ENCODE assay signal across 18 cellular contexts in the genomic region with DNA sequence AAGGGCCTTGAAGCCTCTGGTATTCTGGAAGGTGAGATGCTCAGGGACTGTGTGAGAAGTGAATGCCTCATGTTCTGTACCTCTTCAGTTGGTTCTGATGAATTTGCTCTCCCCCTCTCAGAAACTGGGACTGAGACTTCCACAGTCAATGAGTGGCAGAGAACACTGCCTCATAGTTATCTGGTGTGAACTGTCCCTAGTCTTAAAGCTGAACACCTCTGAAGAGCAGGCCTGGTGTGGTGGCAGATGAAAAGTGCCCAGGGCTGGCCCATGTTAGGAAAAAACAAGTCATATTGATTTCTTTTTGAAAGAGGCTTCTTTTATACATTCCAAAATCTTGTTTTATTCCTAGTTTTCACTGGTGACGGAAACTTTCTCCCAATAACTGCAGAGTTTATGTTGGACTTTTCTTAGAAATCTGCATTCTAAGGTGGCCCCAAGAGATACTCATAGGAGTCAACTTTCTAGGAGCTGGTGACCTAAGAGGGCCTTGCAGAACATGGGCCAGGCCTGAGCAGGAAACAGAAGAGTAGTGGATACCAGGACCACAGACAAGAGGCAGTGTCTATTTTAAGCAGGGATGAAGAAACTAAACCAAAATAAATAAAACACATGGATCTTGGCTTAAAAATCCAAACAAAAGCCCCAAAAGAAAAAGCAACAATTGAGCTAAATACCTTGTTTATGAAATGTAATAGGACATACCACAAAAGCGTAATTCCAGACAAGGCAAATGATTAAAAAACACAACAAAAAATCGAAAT. TPM values are rescaled to one million over a fixed set of nuclear protein-coding genes. Genes with fewer than 3 reads are reported as not detected.
DNase-seq lines count a peak whose midpoint lies in the region; ATAC-seq, FAIRE-seq and TF ChIP-seq lines count a peak whose summit lies in the region.
"Had no signal": no experiment of that assay in that cellular context is flagged by ENCODE, and none has a peak within 500 bp of the region (broad histone marks: within the 10 kb centered on the region; RNA-seq: fewer than 3 reads in every experiment).

No MANE protein-coding gene starts in this region.

- peaks cover 16% of the 10 kb centered on the region for H3K9me3 Mint-ChIP-seq in activated CD4-positive, alpha-beta memory T cell treated with anti-CD3 and anti-CD28 coated beads for 36 hours
- H3K9me3 Mint-ChIP-seq in activated CD4-positive, alpha-beta memory T cell treated with anti-CD3 and anti-CD28 coated beads, Interleukin-2, amount 10 ng/mL, durations not matched to agents 7 days and 5 days = peaks cover 26% of the 10 kb centered on the region
- H3K9me3 Mint-ChIP-seq in stimulated activated naive B cell treated with anti-CD40 and anti-IgM and Interleukin-4, amounts not matched to agents 10 μg/mL and 1 μg/mL and 100 μg/mL, for 72 hours = peaks cover 8 to 17% of the 10 kb centered on the region in 2 donors
- H3K9me3 Mint-ChIP-seq: central memory CD8-positive, alpha-beta T cell had no signal

- TF ChIP-seq POLR2A in GM12878 (IDR thresholded peaks at IDR 0.05; ENCODE audit: low read depth, low read length) = no peak
- TF ChIP-seq POLR2A in prostate gland (IDR thresholded peaks at IDR 0.05) = no peak

- no peak overlapping the region for H3K4me3 Mint-ChIP-seq in activated CD4-positive, alpha-beta memory T cell treated with anti-CD3 and anti-CD28 coated beads for 36 hours
- no peak overlapping the region for H3K4me3 Mint-ChIP-seq in activated CD4-positive, alpha-beta memory T cell treated with anti-CD3 and anti-CD28 coated beads, Interleukin-2, amount 10 ng/mL, durations not matched to agents 7 days and 5 days
- H3K4me3 Mint-ChIP-seq in stimulated activated naive B cell treated with anti-CD40 and anti-IgM and Interleukin-4, amounts not matched to agents 10 μg/mL and 1 μg/mL and 100 μg/mL, for 72 hours = no peak overlapping the region
- H3K4me3 Mint-ChIP-seq: central memory CD8-positive, alpha-beta T cell; T-helper 2 cell treated with Interferon-gamma antibody and Interleukin-4, amounts not matched to agents 5 μg/mL and 100 μg/mL, for 36 hours; WTC11 had no signal

- peaks cover 49% of the 10 kb centered on the region for H3K4me1 Mint-ChIP-seq in activated CD4-positive, alpha-beta memory T cell treated with anti-CD3 and anti-CD28 coated beads for 36 hours (ENCODE audit: low read depth)
- H3K4me1 Mint-ChIP-seq in activated CD4-positive, alpha-beta memory T cell treated with anti-CD3 and anti-CD28 coated beads, Interleukin-2, amount 10 ng/mL, durations not matched to agents 7 days and 5 days = peaks cover 42% of the 10 kb centered on the region
- peaks cover 41 to 74% of the 10 kb centered on the region in 2 donors for H3K4me1 Mint-ChIP-seq in stimulated activated naive B cell treated with anti-CD40 and anti-IgM and Interleukin-4, amounts not matched to agents 10 μg/mL and 1 μg/mL and 100 μg/mL, for 72 hours

- peak; percentile 7; the same call in 2 of the 3 replicates for ATAC-seq in GM12878
- no peak for ATAC-seq in stimulated activated naive B cell treated with anti-CD40 and anti-IgM and Interleukin-4, amounts not matched to agents 10 μg/mL and 1 μg/mL and 100 μg/mL, for 72 hours (replicated peaks)
- ATAC-seq: sciatic nerve, WTC11 had no signal

- no peaks in the 10 kb centered on the region for H4K20me1 ChIP-seq in GM12878 (ENCODE audit: control insufficient read depth, insufficient read depth)

- peak overlapping the region; percentile 11 for H3K27ac Mint-ChIP-seq in activated CD4-positive, alpha-beta memory T cell treated with anti-CD3 and anti-CD28 coated beads for 36 hours
- no peak overlapping the region for H3K27ac Mint-ChIP-seq in activated CD4-positive, alpha-beta memory T cell treated with anti-CD3 and anti-CD28 coated beads, Interleukin-2, amount 10 ng/mL, durations not matched to agents 7 days and 5 days
- H3K27ac Mint-ChIP-seq in stimulated activated naive B cell treated with anti-CD40 and anti-IgM and Interleukin-4, amounts not matched to agents 10 μg/mL and 1 μg/mL and 100 μg/mL, for 72 hours = peak overlapping the region; percentile 17
- H3K27ac Mint-ChIP-seq: T-helper 2 cell treated with Interferon-gamma antibody and Interleukin-4, amounts not matched to agents 5 μg/mL and 100 μg/mL, for 36 hours; WTC11 had no signal

- POLR2A ChIA-PET in activated CD4-positive, alpha-beta memory T cell treated with anti-CD3 and anti-CD28 coated beads for 36 hours (lab: Charles Lee) = interaction anchor here (1.0 kb wide), 1 partner anchor 14 kb away, joined by 3 read pairs; no protein-coding TSS in a partner anchor
- POLR2A ChIA-PET in activated CD4-positive, alpha-beta memory T cell treated with anti-CD3 and anti-CD28 coated beads, Interleukin-2, amount 10 ng/mL, durations not matched to agents 7 days and 5 days (lab: Charles Lee) = interaction anchor here (1.5 to 8.8 kb wide), 5 partner anchors 10 to 20 kb away, joined by 4 to 174 read pairs (median 34); a partner anchor contains a TSS
- POLR2A ChIA-PET in GM12878 (lab: Charles Lee) = interaction anchor here (1.0 to 14.6 kb wide), 5 partner anchors 8 to 19 kb away, joined by 5 to 194 read pairs (median 7); a partner anchor contains a TSS

- peaks cover 22% of the 10 kb centered on the region for H3K9me3 ChIP-seq in GM12878 (replicated peaks; ENCODE audit: control insufficient read depth, insufficient read depth, low read length)
- no peaks in the 10 kb centered on the region for H3K9me3 ChIP-seq in muscle layer of colon (ENCODE audit: low read length)
- no peaks in the 10 kb centered on the region for H3K9me3 ChIP-seq in prostate gland

- peak overlapping the region; percentile 14 for H3K4me2 ChIP-seq in GM12878 (ENCODE audit: control insufficient read depth, insufficient read depth)

- SMC1A ChIA-PET in GM12878 (lab: Charles Lee; ENCODE audit: uncharacterized antibody, unreplicated experiment) = interaction anchor here (1.0 to 18.3 kb wide), 12 partner anchors 7 to 179 kb away, joined by 3 to 292 read pairs (median 8); a partner anchor contains a TSS

- H3K27me3 ChIP-seq in GM12878 (replicated peaks in 1 of 2; ENCODE audit: control insufficient read depth in 2 of 2, insufficient read depth in 2 of 2, low read length in 1 of 2) = no peaks in the 10 kb centered on the region
- no peaks in the 10 kb centered on the region for H3K27me3 ChIP-seq in muscle layer of colon (ENCODE audit: control insufficient read depth in 1 of 2, insufficient read depth in 2 of 2, low read length in 2 of 2)
- no peaks in the 10 kb centered on the region for H3K27me3 ChIP-seq in prostate gland (replicated peaks; ENCODE audit: insufficient read depth)

- TF ChIP-seq CTCF in GM12878 (IDR thresholded peaks at IDR 0.05 in 2 of 3, conservative IDR thresholded peaks at IDR 0.05 in 1 of 3; ENCODE audit: control insufficient read depth in 2 of 3, extremely low read depth in 1 of 3, insufficient read depth in 1 of 3, low read depth in 3 of 3, low read length in 3 of 3) = no peak
- no peak for TF ChIP-seq CTCF in prostate gland (IDR thresholded peaks at IDR 0.05)

- H3K4me1 ChIP-seq in GM12878 (ENCODE audit: control insufficient read depth, insufficient read depth, low read length) = peaks cover 35% of the 10 kb centered on the region
- H3K4me1 ChIP-seq in muscle layer of colon (ENCODE audit: insufficient read depth, low read length) = peaks cover 87% of the 10 kb centered on the region
- H3K4me1 ChIP-seq in prostate gland (replicated peaks) = peaks cover 6% of the 10 kb centered on the region

- H3K36me3 Mint-ChIP-seq in activated CD4-positive, alpha-beta memory T cell treated with anti-CD3 and anti-CD28 coated beads for 36 hours = peaks cover 33% of the 10 kb centered on the region
- H3K36me3 Mint-ChIP-seq in activated CD4-positive, alpha-beta memory T cell treated with anti-CD3 and anti-CD28 coated beads, Interleukin-2, amount 10 ng/mL, durations not matched to agents 7 days and 5 days (ENCODE audit: low read depth) = peaks cover 73% of the 10 kb centered on the region
- peaks cover 69 to 91% of the 10 kb centered on the region in 2 donors for H3K36me3 Mint-ChIP-seq in stimulated activated naive B cell treated with anti-CD40 and anti-IgM and Interleukin-4, amounts not matched to agents 10 μg/mL and 1 μg/mL and 100 μg/mL, for 72 hours

- peaks cover 99% of the 10 kb centered on the region for H3K79me2 ChIP-seq in GM12878 (ENCODE audit: control insufficient read depth, insufficient read depth, low read length)

- 96% methylated on average over 3 of the region's 3 CpGs for WGBS in GM12878 (ENCODE audit: insufficient coverage, insufficient replicate concordance, low lambda C conversion rate, missing lambda C conversion rate)
- WGBS in prostate gland = 96% methylated on average over 3 of the region's 3 CpGs

- CTCF ChIA-PET in activated CD4-positive, alpha-beta memory T cell treated with anti-CD3 and anti-CD28 coated beads for 36 hours (lab: Charles Lee) = no interaction called here
- CTCF ChIA-PET in activated CD4-positive, alpha-beta memory T cell treated with anti-CD3 and anti-CD28 coated beads, Interleukin-2, amount 10 ng/mL, durations not matched to agents 7 days and 5 days (lab: Charles Lee) = interaction anchor here (0.5 to 1.5 kb wide), 3 partner anchors 10 to 21 kb away, joined by 3 to 4 read pairs (median 3); a partner anchor contains a TSS
- CTCF ChIA-PET in GM12878 (lab: Yijun Ruan, JAX) = interaction anchor here (1.2 to 3.3 kb wide), 6 partner anchors 8 to 179 kb away, joined by 3 to 9 read pairs (median 6); no protein-coding TSS in a partner anchor

- intact Hi-C loops in activated CD4-positive, alpha-beta memory T cell treated with anti-CD3 and anti-CD28 coated beads for 36 hours (cut with micrococcal nuclease) = no loop called here
- intact Hi-C loops in GM12878 (cut with micrococcal nuclease; ENCODE audit: unreplicated experiment) (no loop called here), prostate gland (cut with DNase I) (no loop called here)

- H3K27ac ChIP-seq in GM12878 (ENCODE audit: control insufficient read depth, insufficient read depth) (peak overlapping the region; percentile 30), muscle layer of colon (ENCODE audit: low read depth, low read length) (peak overlapping the region; percentile 37), prostate gland (no peak overlapping the region)

- no peaks in the 10 kb centered on the region for H3K27me3 Mint-ChIP-seq in activated CD4-positive, alpha-beta memory T cell treated with anti-CD3 and anti-CD28 coated beads for 36 hours
- H3K27me3 Mint-ChIP-seq in activated CD4-positive, alpha-beta memory T cell treated with anti-CD3 and anti-CD28 coated beads, Interleukin-2, amount 10 ng/mL, durations not matched to agents 7 days and 5 days = no peaks in the 10 kb centered on the region
- no peaks in the 10 kb centered on the region for H3K27me3 Mint-ChIP-seq in stimulated activated naive B cell treated with anti-CD40 and anti-IgM and Interleukin-4, amounts not matched to agents 10 μg/mL and 1 μg/mL and 100 μg/mL, for 72 hours
- H3K27me3 Mint-ChIP-seq: central memory CD8-positive, alpha-beta T cell had no signal

- DNase-seq in activated CD4-positive, alpha-beta memory T cell treated with anti-CD3 and anti-CD28 coated beads for 36 hours = no peak
- no peak for DNase-seq in activated CD4-positive, alpha-beta memory T cell treated with anti-CD3 and anti-CD28 coated beads, Interleukin-2, amount 10 ng/mL, durations not matched to agents 7 days and 5 days
- DNase-seq in GM12878 (ENCODE audit: low read depth, low spot score) = no peak
- no peak for DNase-seq in stimulated activated naive B cell treated with anti-CD40 and anti-IgM and Interleukin-4, amounts not matched to agents 10 μg/mL and 1 μg/mL and 100 μg/mL, for 72 hours
- DNase-seq in prostate gland (ENCODE audit: low spot score) = no peak
- no peak for DNase-seq in T-helper 1 cell
- no peak for DNase-seq in dedifferentiated amniotic fluid mesenchymal stem cell (ENCODE audit: extremely low spot score)
- DNase-seq: 8988T; DMS153; hippocampal formation; Karpas-422; NCI-H526 treated with DMSO at 0.1 percent for 48 hours; stimulated activated CD4-positive, alpha-beta T cell treated with anti-CD3 and anti-CD28 coated beads, Interleukin-1b, Interleukin-23, amount 100 ng/mL, for 48 hours had no signal

- in situ Hi-C loops in GM12878 (cut with MboI) = loop anchor here (10.0 kb wide), 1 partner anchor 442 kb away; no protein-coding TSS in a partner anchor

- no TSS peak for BruUV-seq in GM12878 (replicated peaks; lab: Mats Ljungman, UMichigan)

- no peak overlapping the region for H2AFZ ChIP-seq in GM12878 (ENCODE audit: control insufficient read depth, low read depth, low read length)

- no peak for TF ChIP-seq EP300 in GM12878 (IDR thresholded peaks at IDR 0.05; ENCODE audit: borderline replicate concordance in 1 of 2, control insufficient read depth in 1 of 2, low read depth in 2 of 2, low read length in 2 of 2)

- RAD21 ChIA-PET in GM12878 (lab: Charles Lee; ENCODE audit: unreplicated experiment) = interaction anchor here (3.2 to 7.1 kb wide), 3 partner anchors 9 to 19 kb away, joined by 17 to 38 read pairs (median 25); a partner anchor contains a TSS

- H3K36me3 ChIP-seq in GM12878 (ENCODE audit: control insufficient read depth in 2 of 2, insufficient read depth in 2 of 2, low read length in 1 of 2) = peaks cover 16 to 26% of the 10 kb centered on the region in 2 experiments
- H3K36me3 ChIP-seq in muscle layer of colon (ENCODE audit: insufficient read depth, low read length) = peaks cover 11% of the 10 kb centered on the region
- H3K36me3 ChIP-seq in prostate gland = no peaks in the 10 kb centered on the region

- H3K9ac ChIP-seq in GM12878 (ENCODE audit: control insufficient read depth, insufficient read depth, low read length) (no peak overlapping the region), muscle layer of colon (ENCODE audit: low read length) (no peak overlapping the region)

- FAIRE-seq in GM12878 (lab: Jason Lieb, UNC) = no peak

- H3K4me3 ChIP-seq in GM12878 (no peak overlapping the region), muscle layer of colon (ENCODE audit: low read depth in 1 of 2, low read length in 2 of 2) (no peak overlapping the region), prostate gland (no peak overlapping the region)

- TF ChIP-seq RAD21 in GM12878 (IDR thresholded peaks at IDR 0.05; ENCODE audit: insufficient read depth, low read depth, low read length) = no peak

RNA-seq across cellular contexts. Expression of a gene that starts 19.5 kb away (rescaled TPM):
- total RNA-seq in activated CD4-positive, alpha-beta memory T cell treated with anti-CD3 and anti-CD28 coated beads for 36 hours = 1 to 10 TPM; 8.8 to 8.9 TPM
- 10 to 100 TPM; 18.8 to 20.5 TPM for total RNA-seq in activated CD4-positive, alpha-beta memory T cell treated with anti-CD3 and anti-CD28 coated beads, Interleukin-2, amount 10 ng/mL, durations not matched to agents 7 days and 5 days
- total RNA-seq in GM12878 (2013; cell fraction: nucleolus; rRNA removed) = 55.2 and 55.7 TPM in 2 replicates
- total RNA-seq in GM12878 (2014; rRNA removed) = 37.7 and 38.4 TPM in 2 replicates
- total RNA-seq in GM12878 (2014; rRNA removed; fragmentation: Illumina TruSeq; extraction: Trizol) = 33.3 and 34.9 TPM in 2 replicates
- total RNA-seq in GM12878 (2021) = 27.6 and 27.7 TPM in 2 replicates
- polyA plus RNA-seq in GM12878 (2011; ENCODE audit: low read depth) = 12.1 TPM
- polyA plus RNA-seq in GM12878 (2011; rRNA removed) = 32.3 and 36.7 TPM in 2 replicates
- polyA plus RNA-seq in GM12878 (2011; cell fraction: cytosol; rRNA removed) = 54.2 and 57.2 TPM in 2 replicates
- 39.7 and 50.3 TPM in 2 replicates for polyA plus RNA-seq in GM12878 (2011; cell fraction: nucleus; rRNA removed)
- polyA plus RNA-seq in GM12878 (2012) = 17.1 and 20.4 TPM in 2 replicates
- 26.9 and 27.4 TPM in 2 replicates for polyA plus RNA-seq in GM12878 (2014; fragmentation: Illumina TruSeq; extraction: Trizol)
- 10 to 100 TPM; 20.3 to 32.1 TPM for polyA plus RNA-seq in GM12878 (2014; fragmentation: Nextera tagmentation; extraction: Ambion mirVana)
- polyA plus RNA-seq in GM12878 (2014; rRNA removed) = 22.9 and 27.3 TPM in 2 replicates
- polyA plus RNA-seq in GM12878 (2016; fragmentation: Nextera tagmentation; extraction: Ambion mirVana) = 10 to 100 TPM; 27.7 to 28.0 TPM
- 84.4 and 93.6 TPM in 2 replicates for polyA minus RNA-seq in GM12878 (2011; rRNA and poly(A)+ RNA removed)
- 18.3 and 20.3 TPM in 2 replicates for polyA minus RNA-seq in GM12878 (2011; cell fraction: cytosol; rRNA and poly(A)+ RNA removed)
- 60.7 and 101 TPM in 2 replicates for polyA minus RNA-seq in GM12878 (2011; cell fraction: nucleus; rRNA and poly(A)+ RNA removed)
- 10 to 100 TPM in 1 of 2 donors, 1 to 10 TPM in 1; 5.8 to 13.6 TPM for total RNA-seq in prostate gland

Comparison
In these comparisons a context has a peak if more than half of its experiments do, and no peak if none do; other contexts are left out.
1. H3K27ac ChIP-seq: peak in GM12878 (single experiment) and muscle layer of colon (single experiment); none in prostate gland (0 of 2).